8 cellular contexts compared by ENCODE assay signal in the genomic region with DNA sequence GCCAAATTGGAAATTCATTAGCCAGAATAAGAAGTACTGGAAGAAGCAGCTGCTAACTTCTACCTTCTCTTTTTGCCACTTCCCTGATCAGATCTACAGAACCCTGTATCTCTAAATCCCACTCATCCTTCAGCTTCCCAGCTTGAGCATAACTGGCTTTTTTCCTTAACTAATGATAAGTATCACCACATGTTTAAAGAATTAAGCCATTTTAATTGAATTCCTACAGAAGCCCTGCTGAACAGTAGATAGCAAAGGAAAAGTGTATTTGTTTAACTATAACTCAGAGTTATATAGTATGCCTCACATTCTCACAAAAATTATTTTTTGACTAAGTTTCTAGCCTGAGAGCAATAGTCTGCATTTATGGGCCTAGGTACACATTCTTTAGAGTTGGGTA.
"Had no signal": no experiment of that assay in that cellular context is flagged by ENCODE, and none has a peak within 500 bp of the region (broad histone marks: within the 10 kb centered on the region; RNA-seq: fewer than 3 reads in every experiment).

No MANE protein-coding gene starts in this region.

- H3K4me3 ChIP-seq: HAP-1, K562 had no signal

- H3K4me3 Mint-ChIP-seq: HFFc6 had no signal

- DNase-seq: GOT3, H7, HFFc6, IMR-90, KG1 had no signal

- H3K9me3 ChIP-seq: HAP-1 had no signal

- ATAC-seq: HCT116, K562 had no signal

- H3K36me3 ChIP-seq: HAP-1 had no signal

- H3K4me1 ChIP-seq: HAP-1 had no signal

- H3K27ac Mint-ChIP-seq: HFFc6 had no signal

- H3K9me3 Mint-ChIP-seq: HFFc6 had no signal
